Comparison of ENCODE assay signal across 24 cellular contexts in genomic region chr15:59555696-59556095, GRCh38. TPM values are rescaled to one million over a fixed set of nuclear protein-coding genes. Genes with fewer than 3 reads are reported as not detected.
DNase-seq lines count a peak whose midpoint lies in the region; ATAC-seq and TF ChIP-seq lines count a peak whose summit lies in the region.
"Had no signal": no experiment of that assay in that cellular context is flagged by ENCODE, and none has a peak within 500 bp of the region (broad histone marks: within the 10 kb centered on the region; RNA-seq: fewer than 3 reads in every experiment).

No MANE protein-coding gene starts in this region.

- H3K4me1 Mint-ChIP-seq in Calu3 (ENCODE audit: low read depth, unreplicated experiment) = peaks cover 34% of the 10 kb centered on the region

- no peaks in the 10 kb centered on the region for H3K27me3 ChIP-seq in MG63
- H3K27me3 ChIP-seq in duodenal mucosa (ENCODE audit: control insufficient read depth in 1 of 2, insufficient read depth in 2 of 2, low read length in 2 of 2) = no peaks in the 10 kb centered on the region
- H3K27me3 ChIP-seq: heart left ventricle had no signal

- CTCF ChIA-PET in Calu3 (lab: Charles Lee) = interaction anchor here (0.6 to 1.2 kb wide), 5 partner anchors 12 to 61 kb away, joined by 3 to 8 read pairs (median 4); partner anchors contain the start of gene GCNT3

- peak; percentile 33 for DNase-seq in Calu3
- peak; percentile 73 for DNase-seq in MG63
- peak; percentile 27 to 71 for DNase-seq in left colon
- DNase-seq in NCI-H524 treated with DMSO at 0.1 percent for 48 hours (lab: John Stamatoyannopoulos, UW) = no peak
- no peak for DNase-seq in AG08396 (ENCODE audit: low spot score)
- no peak for DNase-seq in midbrain (lab: John Stamatoyannopoulos, UW)
- no peak for DNase-seq in NCI-H2107 treated with DMSO at 0.1 percent for 48 hours (lab: John Stamatoyannopoulos, UW; ENCODE audit: unreplicated experiment)
- DNase-seq: activated CD4-positive, alpha-beta T cell treated with anti-CD3 and anti-CD28 coated beads, Interleukin-2, amount 10 ng/mL, durations not matched to agents 7 days and 5 days; DMS153; heart left ventricle; KBM-7; naive thymus-derived CD4-positive, alpha-beta T cell; NCI-H1092; NCI-H2081; NCI-H510A; stimulated activated CD4-positive, alpha-beta T cell treated with anti-CD3 and anti-CD28 coated beads, Interleukin-2, amount 100 ng/mL, for 48 hours had no signal

- H3K36me3 Mint-ChIP-seq in Calu3 (ENCODE audit: insufficient read depth, unreplicated experiment) = peaks cover 16% of the 10 kb centered on the region
- H3K36me3 Mint-ChIP-seq: CD14-positive monocyte; naive thymus-derived CD4-positive, alpha-beta T cell had no signal

- no peaks in the 10 kb centered on the region for H3K9me3 ChIP-seq in MG63
- H3K9me3 ChIP-seq in duodenal mucosa (ENCODE audit: control insufficient read depth in 1 of 2, low read length in 2 of 2) = no peaks in the 10 kb centered on the region
- H3K9me3 ChIP-seq: heart left ventricle had no signal

- H3K36me3 ChIP-seq in MG63 (no peaks in the 10 kb centered on the region), duodenal mucosa (ENCODE audit: control insufficient read depth in 1 of 2, insufficient read depth in 2 of 2, low read length in 2 of 2) (no peaks in the 10 kb centered on the region)
- H3K36me3 ChIP-seq: heart left ventricle had no signal

- H3K4me3 ChIP-seq in MG63 = no peak overlapping the region
- peak overlapping the region in 1 of 2 donors; percentile 4 for H3K4me3 ChIP-seq in duodenal mucosa (ENCODE audit: low read depth in 1 of 2, low read length in 2 of 2)
- H3K4me3 ChIP-seq: heart left ventricle had no signal

- TF ChIP-seq CTCF in Calu3 (IDR thresholded peaks at IDR 0.05; ENCODE audit: unreplicated experiment) = no peak

- H3K4me3 Mint-ChIP-seq in Calu3 (ENCODE audit: low read depth, unreplicated experiment) = peak overlapping the region; percentile 1
- H3K4me3 Mint-ChIP-seq: activated CD4-positive, alpha-beta T cell treated with anti-CD3 and anti-CD28 coated beads, Interleukin-2, amount 10 ng/mL, durations not matched to agents 7 days and 5 days; CD14-positive monocyte; naive thymus-derived CD4-positive, alpha-beta T cell had no signal

- peak overlapping the region; percentile 56 for H3K27ac Mint-ChIP-seq in Calu3 (ENCODE audit: unreplicated experiment)
- H3K27ac Mint-ChIP-seq: activated CD4-positive, alpha-beta T cell treated with anti-CD3 and anti-CD28 coated beads, Interleukin-2, amount 10 ng/mL, durations not matched to agents 7 days and 5 days; activated T-helper 2 cell treated with anti-CD3 and anti-CD28 coated beads, Interferon-gamma antibody, Interleukin-2, Interleukin-4, amounts not matched to agents 10 μg/mL and 5 μg/mL and 100 μg/mL, durations not matched to agents 14 hours and 24 hours and 36 hours had no signal

- no peaks in the 10 kb centered on the region for H3K27me3 Mint-ChIP-seq in Calu3 (ENCODE audit: unreplicated experiment)

- H3K27ac ChIP-seq in duodenal mucosa (ENCODE audit: low read depth, low read length) = no peak overlapping the region
- H3K27ac ChIP-seq: heart left ventricle, parathyroid adenoma had no signal

- peaks cover 3% of the 10 kb centered on the region for H3K9me3 Mint-ChIP-seq in Calu3 (ENCODE audit: low read depth, unreplicated experiment)
- H3K9me3 Mint-ChIP-seq: activated CD4-positive, alpha-beta T cell treated with anti-CD3 and anti-CD28 coated beads, Interleukin-2, amount 10 ng/mL, durations not matched to agents 7 days and 5 days; activated T-helper 2 cell treated with anti-CD3 and anti-CD28 coated beads, Interferon-gamma antibody, Interleukin-2, Interleukin-4, amounts not matched to agents 10 μg/mL and 5 μg/mL and 100 μg/mL, durations not matched to agents 14 hours and 24 hours and 36 hours had no signal

- H3K9ac ChIP-seq in duodenal mucosa (ENCODE audit: low read depth in 1 of 2, low read length in 2 of 2) = peak overlapping the region; percentile 6 to 24
- H3K9ac ChIP-seq: parathyroid adenoma had no signal

- H3K4me1 ChIP-seq in duodenal mucosa (ENCODE audit: control insufficient read depth in 1 of 2, insufficient read depth in 2 of 2, low read length in 2 of 2) = peaks cover 20 to 27% of the 10 kb centered on the region in 2 donors
- H3K4me1 ChIP-seq: parathyroid adenoma had no signal

- intact Hi-C loops in Calu3 (cut with micrococcal nuclease; ENCODE audit: unreplicated experiment) (loop anchor here (2.0 kb wide), 1 partner anchor 39 kb away; no protein-coding TSS in a partner anchor), left colon (cut with DNase I, micrococcal nuclease) (no loop called here)

- ATAC-seq in left colon = peak; percentile 83
- ATAC-seq: heart left ventricle; naive thymus-derived CD4-positive, alpha-beta T cell had no signal

- no TSS peak for BruUV-seq in Calu3 (replicated peaks; lab: Mats Ljungman, UMichigan)

RNA-seq across cellular contexts. Expression of gene GCNT3, which starts 55.9 kb away (rescaled TPM):
- total RNA-seq in Calu3 (2022) = 11.6 and 15.4 TPM in 2 replicates
- total RNA-seq in MG63 (2014; rRNA removed; shearing (Covaris generic); ENCODE audit: low replicate concordance) = not detected in 2 replicates
- total RNA-seq in left colon = 100 to 1,000 TPM; 472 to 526 TPM
- total RNA-seq: activated CD4-positive, alpha-beta T cell treated with anti-CD3 and anti-CD28 coated beads, Interleukin-2, amount 10 ng/mL, durations not matched to agents 7 days and 5 days; activated T-helper 2 cell treated with anti-CD3 and anti-CD28 coated beads, Interferon-gamma antibody, Interleukin-2, Interleukin-4, amounts not matched to agents 10 μg/mL and 5 μg/mL and 100 μg/mL, durations not matched to agents 14 hours and 24 hours and 36 hours; dermis microvascular lymphatic vessel endothelial cell; lung microvascular endothelial cell; naive thymus-derived CD4-positive, alpha-beta T cell; skeletal muscle tissue; urinary bladder had no signal

Comparison
In these comparisons a context has a peak if more than half of its experiments do, and no peak if none do; other contexts are left out.
1. DNase-seq: peak in Calu3 (single experiment), MG63 (single experiment) and left colon (2 of 2); none in NCI-H524 treated with DMSO at 0.1 percent for 48 hours (single experiment), AG08396 (single experiment), midbrain (single experiment) and NCI-H2107 treated with DMSO at 0.1 percent for 48 hours (single experiment).
2. RNA of gene GCNT3, which starts 55.9 kb away (total RNA-seq): 472 to 526 TPM in left colon; 11.6 to 15.4 TPM in Calu3 and not detected in MG63; every median in the first group is over 10 times any median in the second.